ENCODE assay signal across 7 cellular contexts in the genomic region with DNA sequence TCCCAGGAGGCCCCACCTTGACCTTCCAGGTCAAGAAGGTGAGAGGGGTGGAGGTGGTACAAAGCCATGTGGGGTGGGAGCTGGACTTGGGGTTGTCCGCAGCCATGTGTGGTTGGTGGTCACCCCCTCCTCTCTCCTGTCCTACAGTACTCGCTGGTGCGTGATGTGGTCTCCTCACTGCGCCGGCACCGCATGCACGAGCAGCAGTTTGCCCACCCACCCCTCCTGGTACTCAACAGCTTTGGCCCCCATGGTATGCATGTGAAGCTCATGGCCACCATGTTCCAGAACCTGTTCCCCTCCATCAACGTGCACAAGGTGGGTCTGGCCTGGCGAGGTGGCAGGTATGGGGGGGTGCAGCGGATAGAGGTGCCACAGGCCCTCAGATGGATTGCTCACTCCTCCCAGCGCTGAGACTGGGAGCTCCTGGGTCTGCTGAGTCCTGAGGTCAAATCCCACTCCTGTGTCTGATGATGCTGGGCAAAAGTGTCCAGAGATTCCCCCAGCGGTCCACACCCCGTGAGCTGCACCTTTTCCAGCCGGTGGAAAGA. TPM values are rescaled to one million over a fixed set of nuclear protein-coding genes. Genes with fewer than 3 reads are reported as not detected.
DNase-seq lines count a peak whose midpoint lies in the region; ATAC-seq and TF ChIP-seq lines count a peak whose summit lies in the region.
"Had no signal": no experiment of that assay in that cellular context is flagged by ENCODE, and none has a peak within 500 bp of the region (broad histone marks: within the 10 kb centered on the region; RNA-seq: fewer than 3 reads in every experiment).

No MANE protein-coding gene starts in this region.

- H3K4me3 Mint-ChIP-seq in GM23338, result peak overlapping the region; percentile 96
- peak overlapping the region; percentile 80 to 91 (median 89) for H3K4me3 Mint-ChIP-seq in T-cell
- H3K4me3 Mint-ChIP-seq in nephron, result peak overlapping the region; percentile 91 to 94 (median 93)

- no peak overlapping the region for H2AFZ ChIP-seq in GM23338

- H3K9me2 ChIP-seq in GM23338 (ENCODE audit: insufficient read depth), result no peaks in the 10 kb centered on the region

- no peak overlapping the region for H3K4me2 ChIP-seq in GM23338

- H3K27me3 Mint-ChIP-seq in GM23338 (ENCODE audit: insufficient read depth, low read depth, poor library complexity) (peaks cover 27% of the 10 kb centered on the region), T-cell (no peaks in the 10 kb centered on the region), nephron (ENCODE audit: low read depth) (peaks cover 3% of the 10 kb centered on the region)

- H3K27ac Mint-ChIP-seq in GM23338 (no peak overlapping the region), T-cell (peak overlapping the region; percentile 28 to 84), nephron (no peak overlapping the region)

- peak overlapping the region; percentile 98; the same call in 1 of the 2 replicates for H3K4me3 ChIP-seq in GM23338

- H3K27me3 ChIP-seq in GM23338 (ENCODE audit: insufficient read depth), result no peaks in the 10 kb centered on the region

- CTCF ChIA-PET in T-cell (lab: Charles Lee), result interaction anchor here (0.7 to 2.1 kb wide), 3 partner anchors 10 to 65 kb away, joined by 4 to 13 read pairs (median 4); no protein-coding TSS in a partner anchor

- DNase-seq in GM23338 (ENCODE audit: low spot score) (no peak), T-cell (no peak), iPS-NIHi11 (ENCODE audit: low spot score) (no peak)
- DNase-seq: foreskin fibroblast, T-helper 9 cell had no signal

- ATAC-seq in GM23338, result no peak
- no peak for ATAC-seq in T-cell (replicated peaks in 1 of 4)
- no peak for ATAC-seq in HG03139 (IDR thresholded peaks at IDR 0.05; ENCODE audit: unreplicated experiment)

- POLR2A ChIA-PET in T-cell (lab: Charles Lee), result interaction anchor here in 1 of 2 donors (0.7 kb wide), 1 partner anchor 12 kb away, joined by 4 read pairs; a partner anchor contains a TSS

- H3K4me1 ChIP-seq in GM23338 (ENCODE audit: insufficient read depth), result peaks cover 7% of the 10 kb centered on the region; the same call in 1 of the 2 replicates

- TF ChIP-seq CTCF in GM23338 (conservative IDR thresholded peaks at IDR 0.05; ENCODE audit: low read depth in 2 of 2) (no peak), nephron (IDR thresholded peaks at IDR 0.05; ENCODE audit: unreplicated experiment in 3 of 3) (no peak)

- no peak overlapping the region for H3K27ac ChIP-seq in GM23338 (ENCODE audit: low read depth)

- H3K4me1 Mint-ChIP-seq in GM23338 (peaks cover 18% of the 10 kb centered on the region), T-cell (peaks cover 57 to 63% (median 61%) of the 10 kb centered on the region in 3 donors), nephron (peaks cover 19% of the 10 kb centered on the region)

- no peaks in the 10 kb centered on the region for H3K9me3 Mint-ChIP-seq in GM23338
- no peaks in the 10 kb centered on the region for H3K9me3 Mint-ChIP-seq in T-cell
- H3K9me3 Mint-ChIP-seq in nephron, result no peaks in the 10 kb centered on the region

- H4K20me1 ChIP-seq in GM23338 (replicated peaks; ENCODE audit: insufficient read depth), result 0 out of 2 replicates have a peak, but pooled peaks cover 7% of the 10 kb centered on the region

- H3K79me2 ChIP-seq in GM23338 (replicated peaks; ENCODE audit: insufficient read depth), result peaks cover 24% of the 10 kb centered on the region

- H3K36me3 Mint-ChIP-seq in GM23338 (ENCODE audit: low read depth), result peaks cover 57% of the 10 kb centered on the region
- peaks cover 18% of the 10 kb centered on the region for H3K36me3 Mint-ChIP-seq in T-cell
- peaks cover 25% of the 10 kb centered on the region for H3K36me3 Mint-ChIP-seq in nephron (ENCODE audit: low read depth)

- peaks cover 28% of the 10 kb centered on the region for H3K36me3 ChIP-seq in GM23338 (ENCODE audit: insufficient read depth)

- peaks cover 46% of the 10 kb centered on the region for H3F3A ChIP-seq in GM23338 (replicated peaks; ENCODE audit: low read depth)

TF ChIP-seq in GM23338, 12 proteins besides CTCF, POLR2A, EP300 and RAD21:
- TF ChIP-seq ZNF331 (CRISPR knock-in tag; IDR thresholded peaks at IDR 0.05; ENCODE audit: low read depth) (no peak), ZNF114 (CRISPR knock-in tag; IDR thresholded peaks at IDR 0.05) (no peak)

RNA-seq across cellular contexts. Expression of a gene that starts 1.7 kb away (rescaled TPM):
- 56.5 and 71.8 TPM in 2 replicates for total RNA-seq in GM23338 (2014; rRNA removed; shearing (Covaris generic))
- polyA plus RNA-seq in GM23338 (2016; fragmentation: Nextera tagmentation; extraction: Ambion mirVana), result 76.9 and 81.9 TPM in 2 replicates
- total RNA-seq in T-cell, result 100 to 1,000 TPM in 3 of 5 donors, 10 to 100 TPM in 2; 89.3 to 140 (median 123) TPM

RNA-seq across cellular contexts. Expression of a gene that starts 3.6 kb away (rescaled TPM):
- 1.2 and 4.0 TPM in 2 replicates for total RNA-seq in GM23338 (2014; rRNA removed; shearing (Covaris generic))
- polyA plus RNA-seq in GM23338 (2016; fragmentation: Nextera tagmentation; extraction: Ambion mirVana), result 3.4 and 4.3 TPM in 2 replicates
- total RNA-seq in T-cell, result 10 to 100 TPM; 58.8 to 75.2 (median 61.7) TPM

RNA-seq across cellular contexts. Expression of a gene that starts 5.4 kb away (rescaled TPM):
- total RNA-seq in GM23338 (2014; rRNA removed; shearing (Covaris generic)), result not detected in 2 replicates
- polyA plus RNA-seq in GM23338 (2016; fragmentation: Nextera tagmentation; extraction: Ambion mirVana), result 0.17 TPM in 1 of 2 replicates, not detected in the other
- total RNA-seq in T-cell, result 1 to 10 TPM in 3 of 5 donors, under 1 TPM in 2; 0.37 to 1.7 (median 1.1) TPM

RNA-seq across cellular contexts. Expression of a gene that starts 11.8 kb away (rescaled TPM):
- total RNA-seq in GM23338 (2014; rRNA removed; shearing (Covaris generic)), result 299 and 328 TPM in 2 replicates
- polyA plus RNA-seq in GM23338 (2016; fragmentation: Nextera tagmentation; extraction: Ambion mirVana), result 238 and 244 TPM in 2 replicates
- 100 to 1,000 TPM; 288 to 435 (median 387) TPM for total RNA-seq in T-cell

RNA-seq across cellular contexts. Expression of a gene that starts 21.8 kb away (rescaled TPM):
- 21.9 and 31.7 TPM in 2 replicates for total RNA-seq in GM23338 (2014; rRNA removed; shearing (Covaris generic))
- polyA plus RNA-seq in GM23338 (2016; fragmentation: Nextera tagmentation; extraction: Ambion mirVana), result 32.1 and 33.6 TPM in 2 replicates
- total RNA-seq in T-cell, result 100 to 1,000 TPM in 3 of 5 donors, 10 to 100 TPM in 2; 75.5 to 116 (median 109) TPM

Comparison
In these comparisons a context has a peak if more than half of its experiments do, and no peak if none do; other contexts are left out.
1. H3K27ac Mint-ChIP-seq: peak in T-cell (2 of 2); none in GM23338 (single experiment) and nephron (0 of 3).
2. RNA of a gene that starts 3.6 kb away (total RNA-seq): 58.8 to 75.2 TPM in T-cell; 1.2 to 4.0 TPM in GM23338; every median in the first group is over 10 times any median in the second.
3. Peak in every context shown above with its lines, with median percentiles within 50 percentile points of each other: H3K4me3 Mint-ChIP-seq.